8 cellular contexts compared by ENCODE assay signal in the genomic region with DNA sequence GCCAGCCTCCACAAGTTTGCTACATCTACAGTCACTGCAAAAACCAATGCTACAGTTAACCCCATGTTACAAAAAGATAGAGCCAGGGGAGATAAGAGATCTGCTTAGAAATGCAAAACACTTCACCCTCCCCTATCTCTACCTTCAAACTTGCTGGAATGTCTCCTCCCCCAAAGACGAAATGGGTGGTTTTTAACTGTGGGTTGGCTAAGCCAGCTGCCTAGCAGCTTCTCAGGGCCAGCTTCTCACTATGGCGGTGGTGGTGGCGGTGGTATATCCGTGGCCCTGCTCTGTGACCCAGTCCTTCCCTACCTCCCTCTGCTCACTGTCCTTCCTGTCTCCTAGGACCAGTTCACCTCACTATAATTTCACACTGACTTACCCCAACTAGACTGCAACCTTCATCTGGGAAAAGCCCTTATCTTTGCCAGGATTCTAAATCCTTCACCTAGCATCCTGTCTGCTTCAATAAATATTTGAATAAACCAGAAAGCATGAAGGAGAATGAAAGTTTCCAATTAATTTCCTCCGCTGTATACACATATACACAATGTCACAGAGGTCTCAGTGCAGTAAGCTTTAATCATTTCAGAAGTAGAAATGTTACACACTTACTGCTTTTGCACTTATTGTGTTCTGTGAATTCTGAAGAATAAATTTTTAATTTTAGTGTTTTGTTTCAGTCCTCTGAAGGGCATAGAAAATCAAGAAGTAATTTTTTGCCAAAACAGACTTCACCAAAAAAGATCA. TPM values are rescaled to one million over a fixed set of nuclear protein-coding genes. Genes with fewer than 3 reads are reported as not detected.
DNase-seq lines count a peak whose midpoint lies in the region; ATAC-seq, FAIRE-seq and TF ChIP-seq lines count a peak whose summit lies in the region.

No MANE protein-coding gene starts in this region.

- POLR2A ChIA-PET in RWPE1 (lab: Yijun Ruan, JAX; ENCODE audit: low non-redundant PET), result no interaction called here

- peak; percentile 46 for DNase-seq in activated CD4-positive, alpha-beta T cell treated with anti-CD3 and anti-CD28 coated beads for 48 hours
- DNase-seq in activated CD4-positive, alpha-beta T cell treated with anti-CD3 and anti-CD28 coated beads for 1 hour, result no peak
- DNase-seq in mesothelial cell of epicardium (ENCODE audit: low spot score in 2 of 2, unreplicated experiment in 2 of 2), result no peak
- no peak for DNase-seq in frontal cortex (ENCODE audit: low spot score in 2 of 2)
- no peak for DNase-seq in RWPE1 (ENCODE audit: low spot score)
- no peak for DNase-seq in NCI-H1105 treated with DMSO at 0.1 percent for 48 hours (lab: John Stamatoyannopoulos, UW)

- H3K27me3 Mint-ChIP-seq in mesothelial cell of epicardium (ENCODE audit: low read depth), result no peaks in the 10 kb centered on the region

- FAIRE-seq in frontal cortex (lab: Jason Lieb, UNC), result no peak

- H3K4me1 Mint-ChIP-seq in mesothelial cell of epicardium, result peaks cover 10% of the 10 kb centered on the region

- CTCF ChIA-PET in RWPE1 (lab: Yijun Ruan, JAX), result no interaction called here

- no peak overlapping the region for H3K4me3 Mint-ChIP-seq in mesothelial cell of epicardium

- H3K27ac ChIP-seq in VCaP (peak overlapping the region; percentile 78), RWPE1 (no peak overlapping the region)

- TF ChIP-seq CTCF in VCaP (conservative IDR thresholded peaks at IDR 0.05) (no peak), mesothelial cell of epicardium (IDR thresholded peaks at IDR 0.05; ENCODE audit: unreplicated experiment) (no peak), RWPE1 (conservative IDR thresholded peaks at IDR 0.05; ENCODE audit: low read depth) (no peak)

- H3K36me3 Mint-ChIP-seq in mesothelial cell of epicardium, result peaks cover 3% of the 10 kb centered on the region

- ATAC-seq in HG03378 (IDR thresholded peaks at IDR 0.05; ENCODE audit: unreplicated experiment), result peak; percentile 53

- H3K9me3 Mint-ChIP-seq in mesothelial cell of epicardium, result peaks cover 21% of the 10 kb centered on the region

- H3K27ac Mint-ChIP-seq in mesothelial cell of epicardium, result peak overlapping the region; percentile 76

RNA-seq across cellular contexts. Expression of gene SH3KBP1, which starts 46.3 kb away (rescaled TPM):
- 30.6 to 35.9 TPM (median 32.8 TPM) in 3 replicates for total RNA-seq in mesothelial cell of epicardium
- 13.5 TPM for total RNA-seq in frontal cortex
